ENCODE assay signal across 26 cellular contexts in the genomic region with DNA sequence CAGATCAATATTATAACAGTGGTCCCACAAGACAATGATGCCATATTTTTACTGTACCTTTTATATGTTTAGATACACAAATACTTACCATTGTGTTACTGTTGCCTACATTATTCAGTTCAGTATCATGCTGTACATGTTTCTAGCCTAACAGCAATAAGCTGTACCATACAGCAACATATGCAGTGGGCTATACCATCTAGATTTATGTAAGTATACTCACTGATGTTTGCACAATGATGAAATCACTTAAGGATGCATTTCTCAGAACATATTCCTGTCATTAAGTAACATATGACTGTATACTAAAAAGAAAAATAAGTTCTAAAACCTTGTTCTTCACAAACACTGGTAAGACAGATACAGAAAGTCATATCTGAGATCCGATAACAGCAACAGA.
A peak's percentile ranks its signal among the peaks of the same experiment; 100 is the strongest.
DNase-seq lines count a peak whose midpoint lies in the region; ATAC-seq and TF ChIP-seq lines count a peak whose summit lies in the region.
"Had no signal": no experiment of that assay in that cellular context is flagged by ENCODE, and none has a peak within 500 bp of the region (broad histone marks: within the 10 kb centered on the region; RNA-seq: fewer than 3 reads in every experiment).

No MANE protein-coding gene starts in this region.

- H3K27ac Mint-ChIP-seq in CD14-positive monocyte, result no peak overlapping the region
- H3K27ac Mint-ChIP-seq: activated naive CD4-positive, alpha-beta T cell treated with anti-CD3 and anti-CD28 coated beads, Interleukin-2, amount 50 U/mL, for 72 hours; GM23338; naive thymus-derived CD8-positive, alpha-beta T cell; stimulated activated naive B cell treated with anti-CD40 and anti-IgM and Interleukin-4, amounts not matched to agents 10 μg/mL and 1 μg/mL and 100 μg/mL, for 72 hours; WTC11 had no signal

- H4K20me1 ChIP-seq in GM23248 (ENCODE audit: insufficient read depth) (no peaks in the 10 kb centered on the region), fibroblast of lung (ENCODE audit: control insufficient read depth, extremely low read depth, insufficient read depth, low read length) (no peaks in the 10 kb centered on the region)

- H3K9me3 ChIP-seq in GM23248 (ENCODE audit: low read depth), result no peaks in the 10 kb centered on the region
- H3K9me3 ChIP-seq in fibroblast of lung (ENCODE audit: control insufficient read depth, insufficient read depth, low read depth, low read length), result no peaks in the 10 kb centered on the region
- no peaks in the 10 kb centered on the region for H3K9me3 ChIP-seq in skeletal muscle satellite cell (replicated peaks; ENCODE audit: low read length)
- H3K9me3 ChIP-seq: heart right ventricle, vagina had no signal

- TF ChIP-seq CTCF in fibroblast of lung (conservative IDR thresholded peaks at IDR 0.05 in 1 of 2, IDR thresholded peaks at IDR 0.05 in 1 of 2; ENCODE audit: low read depth in 1 of 2, low read length in 2 of 2), result no peak
- no peak for TF ChIP-seq CTCF in CD14-positive monocyte (IDR thresholded peaks at IDR 0.05)

- H3K4me2 ChIP-seq in GM23248 (ENCODE audit: unreplicated experiment) (peak overlapping the region; percentile 59), fibroblast of lung (ENCODE audit: extremely low read depth, insufficient read depth, low read length) (peak overlapping the region; percentile 20), skeletal muscle satellite cell (ENCODE audit: low read length) (peak overlapping the region; percentile 64)
- H3K4me2 ChIP-seq: GM23338 had no signal

- H3K79me2 ChIP-seq in GM23248 (ENCODE audit: insufficient read depth) (no peaks in the 10 kb centered on the region), fibroblast of lung (ENCODE audit: control insufficient read depth, insufficient read depth, low read length) (no peaks in the 10 kb centered on the region)

- H3K4me3 Mint-ChIP-seq in activated T-cell treated with anti-CD3 and anti-CD28 coated beads, Interleukin-2, amount 50 U/mL, for 4 hours, result no peak overlapping the region
- H3K4me3 Mint-ChIP-seq in CD14-positive monocyte, result no peak overlapping the region
- H3K4me3 Mint-ChIP-seq: central memory CD8-positive, alpha-beta T cell; GM23338; naive thymus-derived CD8-positive, alpha-beta T cell; stimulated activated naive B cell treated with anti-CD40 and anti-IgM and Interleukin-4, amounts not matched to agents 10 μg/mL and 1 μg/mL and 100 μg/mL, for 72 hours; WTC11 had no signal

- H3K9me3 Mint-ChIP-seq in activated T-cell treated with anti-CD3 and anti-CD28 coated beads, Interleukin-2, amount 50 U/mL, for 4 hours, result no peaks in the 10 kb centered on the region
- H3K9me3 Mint-ChIP-seq in CD14-positive monocyte, result no peaks in the 10 kb centered on the region
- H3K9me3 Mint-ChIP-seq: activated naive CD4-positive, alpha-beta T cell treated with anti-CD3 and anti-CD28 coated beads, Interleukin-2, amount 50 U/mL, for 72 hours; GM23338; naive thymus-derived CD8-positive, alpha-beta T cell; stimulated activated naive B cell treated with anti-CD40 and anti-IgM and Interleukin-4, amounts not matched to agents 10 μg/mL and 1 μg/mL and 100 μg/mL, for 72 hours; WTC11 had no signal

- H3K4me1 ChIP-seq in GM23248 (ENCODE audit: insufficient read depth) (no peaks in the 10 kb centered on the region), fibroblast of lung (ENCODE audit: control insufficient read depth, extremely low read depth, insufficient read depth, low read length) (no peaks in the 10 kb centered on the region), skeletal muscle satellite cell (ENCODE audit: control insufficient read depth, insufficient read depth, low read length) (peaks cover 4% of the 10 kb centered on the region)
- H3K4me1 ChIP-seq: foreskin keratinocyte, vagina had no signal

- no peaks in the 10 kb centered on the region for H3K4me1 Mint-ChIP-seq in activated T-cell treated with anti-CD3 and anti-CD28 coated beads, Interleukin-2, amount 50 U/mL, for 4 hours (ENCODE audit: low read depth)
- no peaks in the 10 kb centered on the region for H3K4me1 Mint-ChIP-seq in CD14-positive monocyte
- H3K4me1 Mint-ChIP-seq: central memory CD8-positive, alpha-beta T cell; naive thymus-derived CD8-positive, alpha-beta T cell; stimulated activated naive B cell treated with anti-CD40 and anti-IgM and Interleukin-4, amounts not matched to agents 10 μg/mL and 1 μg/mL and 100 μg/mL, for 72 hours had no signal

- intact Hi-C loops in CD14-positive monocyte (cut with micrococcal nuclease), result no loop called here

- no peak for ATAC-seq in activated T-cell treated with anti-CD3 and anti-CD28 coated beads, Interleukin-2, amount 50 U/mL, for 4 hours
- ATAC-seq: activated naive CD4-positive, alpha-beta T cell treated with anti-CD3 and anti-CD28 coated beads, Interleukin-2, amount 50 U/mL, for 72 hours; foreskin keratinocyte; GM23338; heart right ventricle; left lobe of liver; naive thymus-derived CD8-positive, alpha-beta T cell; Right ventricle myocardium inferior; stimulated activated naive B cell treated with anti-CD40 and anti-IgM and Interleukin-4, amounts not matched to agents 10 μg/mL and 1 μg/mL and 100 μg/mL, for 72 hours; WTC11 had no signal

- H3K36me3 ChIP-seq in GM23248 (ENCODE audit: low read depth), result no peaks in the 10 kb centered on the region
- no peaks in the 10 kb centered on the region for H3K36me3 ChIP-seq in fibroblast of lung (ENCODE audit: control insufficient read depth, insufficient read depth, low read length)
- no peaks in the 10 kb centered on the region for H3K36me3 ChIP-seq in skeletal muscle satellite cell (ENCODE audit: insufficient read depth, low read length)
- H3K36me3 ChIP-seq: heart right ventricle, vagina had no signal

- H3K9me2 ChIP-seq in GM23248 (ENCODE audit: insufficient read depth), result no peaks in the 10 kb centered on the region

- H3K4me3 ChIP-seq in GM23248 (peak overlapping the region; percentile 31; the same call in 1 of the 2 replicates), fibroblast of lung (replicated peaks in 1 of 4; ENCODE audit: control extremely low read depth in 1 of 4, insufficient read depth in 1 of 4, low read depth in 3 of 4, low read length in 4 of 4) (peak overlapping the region in 2 of 4 experiments; percentile 3 to 19), skeletal muscle satellite cell (ENCODE audit: low read length) (no peak overlapping the region)
- H3K4me3 ChIP-seq: GM23338, heart right ventricle, vagina had no signal

- no peak overlapping the region for H3K27ac ChIP-seq in GM23248
- H3K27ac ChIP-seq in fibroblast of lung (ENCODE audit: insufficient read depth, low read length), result no peak overlapping the region
- H3K27ac ChIP-seq: foreskin keratinocyte, heart right ventricle, vagina had no signal

- H3K27me3 ChIP-seq in GM23248 (replicated peaks; ENCODE audit: insufficient read depth) (no peaks in the 10 kb centered on the region), fibroblast of lung (ENCODE audit: control insufficient read depth, insufficient read depth, low read length) (no peaks in the 10 kb centered on the region), skeletal muscle satellite cell (ENCODE audit: control insufficient read depth, insufficient read depth, low read length) (no peaks in the 10 kb centered on the region)
- H3K27me3 ChIP-seq: foreskin keratinocyte, heart right ventricle, vagina had no signal

- H2AFZ ChIP-seq in GM23248 (peak overlapping the region; percentile 57), fibroblast of lung (ENCODE audit: low read length) (peak overlapping the region; percentile 54)
- H2AFZ ChIP-seq: GM23338 had no signal

- no peaks in the 10 kb centered on the region for H3F3A ChIP-seq in GM23248 (ENCODE audit: insufficient read depth)

- no peaks in the 10 kb centered on the region for H3K36me3 Mint-ChIP-seq in activated T-cell treated with anti-CD3 and anti-CD28 coated beads, Interleukin-2, amount 50 U/mL, for 4 hours (ENCODE audit: insufficient read depth)
- no peaks in the 10 kb centered on the region for H3K36me3 Mint-ChIP-seq in CD14-positive monocyte
- H3K36me3 Mint-ChIP-seq: activated naive CD4-positive, alpha-beta T cell treated with anti-CD3 and anti-CD28 coated beads, Interleukin-2, amount 50 U/mL, for 72 hours; naive thymus-derived CD8-positive, alpha-beta T cell; stimulated activated naive B cell treated with anti-CD40 and anti-IgM and Interleukin-4, amounts not matched to agents 10 μg/mL and 1 μg/mL and 100 μg/mL, for 72 hours; WTC11 had no signal

- WGBS in GM23248 (ENCODE audit: low coverage in 1 of 2, low lambda C conversion rate in 2 of 2, missing lambda C conversion rate in 2 of 2), 2 experiments, result 52 to 53% methylated on average over 1 of the region's 1 CpG

- in situ Hi-C loops in GM23248 (cut with MboI), result no loop called here

- no peak overlapping the region for H3K9ac ChIP-seq in GM23248
- no peak overlapping the region for H3K9ac ChIP-seq in fibroblast of lung (ENCODE audit: insufficient read depth, low read length)
- no peak overlapping the region for H3K9ac ChIP-seq in skeletal muscle satellite cell (ENCODE audit: low read depth, low read length)

- no peaks in the 10 kb centered on the region for H3K27me3 Mint-ChIP-seq in activated T-cell treated with anti-CD3 and anti-CD28 coated beads, Interleukin-2, amount 50 U/mL, for 4 hours (ENCODE audit: low read depth)
- H3K27me3 Mint-ChIP-seq in CD14-positive monocyte (ENCODE audit: low read depth in 3 of 3), result peaks cover 0 to 1% (median 0%) of the 10 kb centered on the region in 3 donors
- H3K27me3 Mint-ChIP-seq: central memory CD8-positive, alpha-beta T cell; naive thymus-derived CD8-positive, alpha-beta T cell; stimulated activated naive B cell treated with anti-CD40 and anti-IgM and Interleukin-4, amounts not matched to agents 10 μg/mL and 1 μg/mL and 100 μg/mL, for 72 hours had no signal

- DNase-seq in GM23248 (peak; percentile 7), OCI-M1 (lab: John Stamatoyannopoulos, UW) (peak; percentile 79), fibroblast of lung (ENCODE audit: low read depth in 2 of 2) (peak in 1 of 2 donors; percentile 15), medulla oblongata (ENCODE audit: extremely low spot score) (no peak), NCI-H82 (lab: John Stamatoyannopoulos, UW) (no peak), CD14-positive monocyte (ENCODE audit: low spot score) (no peak)
- no peak for DNase-seq in activated T-cell treated with anti-CD3 and anti-CD28 coated beads, Interleukin-2, amount 50 U/mL, for 4 hours
- DNase-seq: C1 segment of cervical spinal cord; Calu3; foreskin keratinocyte; heart right ventricle; naive thymus-derived CD8-positive, alpha-beta T cell; NCI-H146; NCI-H510A treated with DMSO at 0.1 percent for 48 hours; occipital lobe; stimulated activated CD4-positive, alpha-beta T cell treated with anti-CD3 and anti-CD28 coated beads, Interleukin-4, amount 100 ng/mL, for 24 hours; stimulated activated naive B cell treated with anti-CD40 and anti-IgM and Interleukin-4, amounts not matched to agents 10 μg/mL and 1 μg/mL and 100 μg/mL, for 72 hours; T-helper 9 cell had no signal

Comparison
In these comparisons a context has a peak if more than half of its experiments do, and no peak if none do; other contexts are left out.
1. DNase-seq: peak in GM23248 (single experiment) and OCI-M1 (single experiment); none in activated T-cell treated with anti-CD3 and anti-CD28 coated beads, Interleukin-2, amount 50 U/mL, for 4 hours (single experiment), medulla oblongata (single experiment), NCI-H82 (single experiment) and CD14-positive monocyte (single experiment).
2. Peak in every context shown above with its lines, with median percentiles within 50 percentile points of each other: H3K4me2 ChIP-seq.